In the genomic region with DNA sequence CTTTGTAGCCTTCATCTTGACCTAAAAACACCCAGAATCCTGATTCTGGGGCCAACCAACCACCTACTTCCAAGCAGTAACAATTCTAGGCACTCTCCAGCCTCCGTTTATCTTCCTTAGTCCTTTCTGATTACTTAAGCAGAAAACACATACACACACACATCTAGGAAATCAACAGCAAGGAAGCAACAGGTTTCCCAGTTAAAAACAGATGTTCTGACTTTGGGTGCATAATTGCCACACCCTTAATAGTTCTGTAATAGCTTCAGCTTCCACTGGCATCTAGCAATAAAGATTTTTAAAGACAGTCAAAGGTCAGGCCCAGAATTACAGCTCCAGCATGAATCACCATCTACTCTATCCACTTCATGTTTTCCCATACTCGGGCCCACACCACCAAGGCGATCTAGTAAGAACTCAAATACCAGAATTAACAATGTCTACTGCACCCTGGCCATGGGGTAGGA, we compare ENCODE assay signal across 8 cellular contexts. TPM values are rescaled to one million over a fixed set of nuclear protein-coding genes. Genes with fewer than 3 reads are reported as not detected.
A peak's percentile ranks its signal among the peaks of the same experiment; 100 is the strongest.
DNase-seq lines count a peak whose midpoint lies in the region; ATAC-seq and TF ChIP-seq lines count a peak whose summit lies in the region.

No MANE protein-coding gene starts in this region.

- DNase-seq in AG04449 (ENCODE audit: low read depth, low spot score) (peak; percentile 66), H9 (no peak), mesendoderm (no peak), HuH-7.5 (ENCODE audit: low spot score) (no peak), ureter (ENCODE audit: low spot score) (no peak), lower leg skin (ENCODE audit: low spot score in 2 of 2) (no peak), GM19240 (ENCODE audit: insufficient read length, low spot score) (no peak)
- DNase-seq in activated naive CD8-positive, alpha-beta T cell treated with anti-CD3 and anti-CD28 coated beads, Interleukin-2, amount 50 U/mL, for 24 hours = no peak

- no peaks in the 10 kb centered on the region for H3K36me3 ChIP-seq in mesendoderm (ENCODE audit: control insufficient read depth, insufficient read depth, low read length)

- WGBS in H9 (ENCODE audit: extremely low coverage, insufficient read length, low lambda C conversion rate) = no CpG with 5 or more reads among the region's 3 CpGs
- no CpG with 5 or more reads among the region's 3 CpGs for WGBS in mesendoderm (ENCODE audit: extremely low coverage, insufficient coverage, low lambda C conversion rate)
- WGBS in lower leg skin, 2 donors = 11 to 32% methylated on average over 3 of the region's 3 CpGs

- H3K23ac ChIP-seq in H9 (ENCODE audit: insufficient read length, low read depth, low read length) = no peak overlapping the region
- H3K23ac ChIP-seq in mesendoderm (ENCODE audit: low read length) = no peak overlapping the region

- H3K14ac ChIP-seq in H9 (ENCODE audit: insufficient read depth, low read length) = no peak overlapping the region

- H4K8ac ChIP-seq in H9 (replicated peaks; ENCODE audit: insufficient read length, low read depth, low read length) = no peak overlapping the region
- no peak overlapping the region for H4K8ac ChIP-seq in mesendoderm (ENCODE audit: low read depth, low read length)

- CTCF ChIA-PET in AG04449 (lab: Yijun Ruan, JAX) = no interaction called here

- no peak overlapping the region for H2BK20ac ChIP-seq in H9 (ENCODE audit: low read depth, low read length, poor library complexity, severe bottlenecking)

- H3K9me3 Mint-ChIP-seq in H9 = no peaks in the 10 kb centered on the region; a peak in 1 of 5 replicates
- no peaks in the 10 kb centered on the region for H3K9me3 Mint-ChIP-seq in activated naive CD8-positive, alpha-beta T cell treated with anti-CD3 and anti-CD28 coated beads, Interleukin-2, amount 50 U/mL, for 24 hours

- TF ChIP-seq POLR2A in lower leg skin (IDR thresholded peaks at IDR 0.05) = no peak

- H3K23me2 ChIP-seq in H9 (ENCODE audit: insufficient read length, low read depth, low read length, poor library complexity, severe bottlenecking) = peaks cover 9% of the 10 kb centered on the region

- H3K27me3 Mint-ChIP-seq in H9 (ENCODE audit: low read depth) = no peaks in the 10 kb centered on the region; the same call in 1 of the 2 replicates
- no peaks in the 10 kb centered on the region for H3K27me3 Mint-ChIP-seq in activated naive CD8-positive, alpha-beta T cell treated with anti-CD3 and anti-CD28 coated beads, Interleukin-2, amount 50 U/mL, for 24 hours

- H3K4me3 ChIP-seq in AG04449 (ENCODE audit: low read depth, low read length) (peak overlapping the region; percentile 93), mesendoderm (ENCODE audit: low read length) (no peak overlapping the region), lower leg skin (ENCODE audit: low read depth, poor library complexity, severe bottlenecking) (no peak overlapping the region)

- no peak overlapping the region for H3K27ac ChIP-seq in H9 (ENCODE audit: insufficient read length, low read depth, low read length)
- no peak overlapping the region for H3K27ac ChIP-seq in mesendoderm (ENCODE audit: low read depth, low read length)

- peak overlapping the region; percentile 94 to 97 for H3K4me3 Mint-ChIP-seq in H9
- H3K4me3 Mint-ChIP-seq in activated naive CD8-positive, alpha-beta T cell treated with anti-CD3 and anti-CD28 coated beads, Interleukin-2, amount 50 U/mL, for 24 hours = peak overlapping the region; percentile 98

- TF ChIP-seq CTCF in AG04449 (IDR thresholded peaks at IDR 0.05; ENCODE audit: insufficient read depth, low read length, missing control alignments) (no peak), H9 (conservative IDR thresholded peaks at IDR 0.05) (no peak), lower leg skin (IDR thresholded peaks at IDR 0.05) (no peak)

- H2BK5ac ChIP-seq in H9 (ENCODE audit: insufficient read length, low read length) = no peak overlapping the region
- H2BK5ac ChIP-seq in mesendoderm (ENCODE audit: low read length) = no peak overlapping the region

- peaks cover 2 to 21% (median 21%) of the 10 kb centered on the region in 3 experiments; a peak in 6 of 7 replicates for H3K36me3 Mint-ChIP-seq in H9 (ENCODE audit: insufficient read depth in 1 of 3, low read depth in 3 of 3)
- H3K36me3 Mint-ChIP-seq in activated naive CD8-positive, alpha-beta T cell treated with anti-CD3 and anti-CD28 coated beads, Interleukin-2, amount 50 U/mL, for 24 hours (ENCODE audit: low read depth) = peaks cover 51% of the 10 kb centered on the region

- H2AK5ac ChIP-seq in H9 (ENCODE audit: insufficient read length, low read length) (no peak overlapping the region), mesendoderm (ENCODE audit: low read length) (no peak overlapping the region)

- H4K91ac ChIP-seq in H9 (ENCODE audit: insufficient read length, low read depth, low read length) = no peak overlapping the region

- H3K56ac ChIP-seq in H9 (ENCODE audit: insufficient read length, low read depth, low read length) = no peak overlapping the region
- peak overlapping the region; percentile 0 for H3K56ac ChIP-seq in mesendoderm (ENCODE audit: low read length)

- POLR2A ChIA-PET in AG04449 (lab: Yijun Ruan, JAX) = interaction anchor here (1.0 kb wide), 1 partner anchor 36 kb away, joined by 3 read pairs; no protein-coding TSS in a partner anchor

- H4K5ac ChIP-seq in H9 (ENCODE audit: insufficient read length, low read depth, low read length) (no peak overlapping the region), mesendoderm (ENCODE audit: low read length) (no peak overlapping the region)

- intact Hi-C loops in lower leg skin (cut with DNase I; ENCODE audit: low total_unique reads) = no loop called here

- peak; percentile 41 for ATAC-seq in activated naive CD8-positive, alpha-beta T cell treated with anti-CD3 and anti-CD28 coated beads, Interleukin-2, amount 50 U/mL, for 24 hours

- H3K18ac ChIP-seq in H9 (ENCODE audit: insufficient read length, low read depth, low read length) = no peak overlapping the region
- no peak overlapping the region for H3K18ac ChIP-seq in mesendoderm (ENCODE audit: low read length)

- H2BK15ac ChIP-seq in H9 (ENCODE audit: low read depth, low read length) (no peak overlapping the region), mesendoderm (replicated peaks; ENCODE audit: low read depth) (no peak overlapping the region)

- H2AFZ ChIP-seq in H9 (ENCODE audit: low read length) = no peak overlapping the region

- peaks cover 23 to 25% of the 10 kb centered on the region in 2 experiments for H3K4me1 Mint-ChIP-seq in H9
- peaks cover 87% of the 10 kb centered on the region for H3K4me1 Mint-ChIP-seq in activated naive CD8-positive, alpha-beta T cell treated with anti-CD3 and anti-CD28 coated beads, Interleukin-2, amount 50 U/mL, for 24 hours

- H3K79me1 ChIP-seq in H9 (ENCODE audit: insufficient read depth, low read depth, low read length, poor library complexity, severe bottlenecking) (peaks cover 3% of the 10 kb centered on the region), mesendoderm (ENCODE audit: low read length) (peaks cover 34% of the 10 kb centered on the region)

- no peaks in the 10 kb centered on the region for H4K20me1 ChIP-seq in H9 (ENCODE audit: control insufficient read depth, insufficient read depth, insufficient read length)

- H3K4me2 ChIP-seq in H9 (ENCODE audit: insufficient read depth, insufficient read length, low read length) (no peak overlapping the region), mesendoderm (ENCODE audit: low read length) (no peak overlapping the region)

- H3K27ac Mint-ChIP-seq in H9 = peak overlapping the region in 2 of 3 experiments; percentile 4 to 8; a peak in 1 of 7 replicates
- peak overlapping the region; percentile 95 for H3K27ac Mint-ChIP-seq in activated naive CD8-positive, alpha-beta T cell treated with anti-CD3 and anti-CD28 coated beads, Interleukin-2, amount 50 U/mL, for 24 hours

- no peaks in the 10 kb centered on the region for H3K27me3 ChIP-seq in H9 (ENCODE audit: insufficient read depth, low read length)
- no peaks in the 10 kb centered on the region for H3K27me3 ChIP-seq in mesendoderm (ENCODE audit: insufficient read depth, low read length, poor library complexity)

- no peaks in the 10 kb centered on the region for H3K4me1 ChIP-seq in H9 (ENCODE audit: insufficient read depth, low read length)
- H3K4me1 ChIP-seq in mesendoderm (ENCODE audit: control insufficient read depth, low read depth, low read length) = peaks cover 2% of the 10 kb centered on the region

- H3K9ac ChIP-seq in H9 (ENCODE audit: extremely low read depth, insufficient read length, low read length) = no peak overlapping the region
- no peak overlapping the region for H3K9ac ChIP-seq in mesendoderm (ENCODE audit: low read length)

- H3T11ph ChIP-seq in H9 (ENCODE audit: low read length) = no peak overlapping the region

- H2BK120ac ChIP-seq in H9 (ENCODE audit: low read depth, low read length, poor library complexity, severe bottlenecking) (no peak overlapping the region), mesendoderm (ENCODE audit: low read depth, low read length) (no peak overlapping the region)

- no peak overlapping the region for H2BK12ac ChIP-seq in H9 (ENCODE audit: insufficient read length, low read depth, low read length)

- H3K4ac ChIP-seq in H9 (ENCODE audit: low read depth, low read length) = no peak overlapping the region
- no peak overlapping the region for H3K4ac ChIP-seq in mesendoderm (ENCODE audit: low read depth, low read length)

- no peaks in the 10 kb centered on the region for H3K9me3 ChIP-seq in H9 (ENCODE audit: control insufficient read depth, low read depth, low read length)

- peaks cover 17% of the 10 kb centered on the region; the same call in 1 of the 2 replicates for H3K79me2 ChIP-seq in H9 (ENCODE audit: insufficient read depth, low read length)
- peaks cover 57% of the 10 kb centered on the region for H3K79me2 ChIP-seq in mesendoderm (ENCODE audit: control insufficient read depth, insufficient read depth, low read length)

RNA-seq across cellular contexts. Expression of a gene that starts 2.6 kb away (rescaled TPM):
- total RNA-seq in H9 (2021) = 83.4 and 89.7 TPM in 2 replicates
- 61.6 TPM for polyA plus RNA-seq in mesendoderm (2013, experiment 1 of 2)
- 62.5 TPM for polyA plus RNA-seq in mesendoderm (2013, experiment 2 of 2)
- total RNA-seq in ureter = 64.7 TPM
- 10 to 100 TPM; 28.0 to 49.2 (median 31.2) TPM for total RNA-seq in lower leg skin
